Comparison of ENCODE assay signal across 8 cellular contexts in genomic region chr7:92178928-92179373, GRCh38. TPM values are rescaled to one million over a fixed set of nuclear protein-coding genes. Genes with fewer than 3 reads are reported as not detected.
A peak's percentile ranks its signal among the peaks of the same experiment; 100 is the strongest.
DNase-seq lines count a peak whose midpoint lies in the region; ATAC-seq and TF ChIP-seq lines count a peak whose summit lies in the region.

TSS of gene LRRD1 (minus strand) at chr7:92179142. CDS start at chr7:92165202, 13,940 bp downstream.

- no peaks in the 10 kb centered on the region for H3K27me3 ChIP-seq in naive thymus-derived CD4-positive, alpha-beta T cell (ENCODE audit: control insufficient read depth in 2 of 2, insufficient read depth in 2 of 2, low read length in 2 of 2)

- peak within 1 kb of the TSS; percentile 49 for H3K4me3 ChIP-seq in fibroblast of mammary gland (ENCODE audit: control insufficient read depth, low read depth, low read length)
- H3K4me3 ChIP-seq in naive thymus-derived CD4-positive, alpha-beta T cell (ENCODE audit: low read length), result peak within 1 kb of the TSS; percentile 73

- H3K36me3 Mint-ChIP-seq in naive thymus-derived CD4-positive, alpha-beta T cell, result peaks cover 0 to 1% (median 0%) of the 10 kb centered on the region in 5 donors
- no peaks in the 10 kb centered on the region for H3K36me3 Mint-ChIP-seq in stimulated activated effector memory CD8-positive, alpha-beta T cell treated with anti-CD3 and anti-CD28 coated beads, Interleukin-12 subunit alpha, Interleukin-12 subunit beta, amount 100 ng/mL, for 72 hours

- peaks cover 0 to 12% (median 3%) of the 10 kb centered on the region in 11 donors for H3K9me3 Mint-ChIP-seq in naive thymus-derived CD4-positive, alpha-beta T cell
- H3K9me3 Mint-ChIP-seq in stimulated activated effector memory CD8-positive, alpha-beta T cell treated with anti-CD3 and anti-CD28 coated beads, Interleukin-12 subunit alpha, Interleukin-12 subunit beta, amount 100 ng/mL, for 72 hours, result no peaks in the 10 kb centered on the region

- peaks cover 0 to 34% (median 4%) of the 10 kb centered on the region in 5 donors for H3K27me3 Mint-ChIP-seq in naive thymus-derived CD4-positive, alpha-beta T cell

- CTCF ChIA-PET in naive thymus-derived CD4-positive, alpha-beta T cell (lab: Charles Lee), result interaction anchor here (0.7 to 1.3 kb wide), 2 partner anchors 16 to 282 kb away, joined by 3 read pairs; no protein-coding TSS in a partner anchor

- intact Hi-C loops in naive thymus-derived CD4-positive, alpha-beta T cell (cut with micrococcal nuclease), result loop anchor here (1.0 to 5.0 kb wide), 8 partner anchors 45 to 299 kb away; partner anchors contain the start of genes CYP51A1 (in 2 of the 2), ANKIB1 (in 1 of the 2), GATAD1 (in 1 of the 2) and KRIT1 (in 1 of the 2)

- peaks cover 0 to 6% of the 10 kb centered on the region in 2 donors for H3K4me1 ChIP-seq in naive thymus-derived CD4-positive, alpha-beta T cell (ENCODE audit: control insufficient read depth in 2 of 2, insufficient read depth in 2 of 2, low read length in 2 of 2)

- H3K27ac ChIP-seq in C4-2B, result no peak within 1 kb of the TSS
- H3K27ac ChIP-seq in naive thymus-derived CD4-positive, alpha-beta T cell (ENCODE audit: low read depth, low read length), result peak within 1 kb of the TSS; percentile 37

- peak; percentile 100 for DNase-seq in OCI-M1 (lab: John Stamatoyannopoulos, UW)
- DNase-seq in activated T-helper 1 cell treated with anti-CD3 and anti-CD28 coated beads, Interleukin-2, amount 50 U/mL, for 16 hours (ENCODE audit: low read depth in 1 of 2, low spot score in 1 of 2), result peak; percentile 83 to 85
- DNase-seq in fibroblast of mammary gland (ENCODE audit: low read depth), result peak; percentile 80
- DNase-seq in naive thymus-derived CD4-positive, alpha-beta T cell, result peak; percentile 77 to 96 (median 89)
- peak; percentile 97 to 98 for DNase-seq in stimulated activated effector memory CD8-positive, alpha-beta T cell treated with anti-CD3 and anti-CD28 coated beads, Interleukin-12 subunit alpha, Interleukin-12 subunit beta, amount 100 ng/mL, for 72 hours (ENCODE audit: low spot score in 2 of 2)

- no peaks in the 10 kb centered on the region for H3K36me3 ChIP-seq in naive thymus-derived CD4-positive, alpha-beta T cell (ENCODE audit: control insufficient read depth in 2 of 3, insufficient read depth in 3 of 3, low read length in 3 of 3)

- POLR2A ChIA-PET in naive thymus-derived CD4-positive, alpha-beta T cell (lab: Charles Lee), result interaction anchor here (1.0 to 1.1 kb wide), 2 partner anchors 67 to 270 kb away, joined by 3 read pairs; partner anchors contain the start of genes ANKIB1 and KRIT1

- ATAC-seq in GM19372 (IDR thresholded peaks at IDR 0.05; ENCODE audit: low read depth, unreplicated experiment), result peak; percentile 100
- peak; percentile 96 for ATAC-seq in HG03520 (IDR thresholded peaks at IDR 0.05; ENCODE audit: unreplicated experiment)
- peak; percentile 100 for ATAC-seq in naive thymus-derived CD4-positive, alpha-beta T cell
- ATAC-seq in stimulated activated effector memory CD8-positive, alpha-beta T cell treated with anti-CD3 and anti-CD28 coated beads, Interleukin-12 subunit alpha, Interleukin-12 subunit beta, amount 100 ng/mL, for 72 hours, result peak; percentile 100

- TF ChIP-seq CTCF in C4-2B (conservative IDR thresholded peaks at IDR 0.05) (peak; percentile 100), fibroblast of mammary gland (conservative IDR thresholded peaks at IDR 0.05; ENCODE audit: control insufficient read depth, insufficient read depth, low read depth, low read length) (peak; percentile 70)

- H3K4me3 Mint-ChIP-seq in naive thymus-derived CD4-positive, alpha-beta T cell, result peak within 1 kb of the TSS; percentile 74 to 84 (median 80)
- H3K4me3 Mint-ChIP-seq in stimulated activated effector memory CD8-positive, alpha-beta T cell treated with anti-CD3 and anti-CD28 coated beads, Interleukin-12 subunit alpha, Interleukin-12 subunit beta, amount 100 ng/mL, for 72 hours, result peak within 1 kb of the TSS; percentile 71

- H3K4me1 Mint-ChIP-seq in naive thymus-derived CD4-positive, alpha-beta T cell, result peaks cover 0 to 17% (median 9%) of the 10 kb centered on the region in 7 donors
- H3K4me1 Mint-ChIP-seq in stimulated activated effector memory CD8-positive, alpha-beta T cell treated with anti-CD3 and anti-CD28 coated beads, Interleukin-12 subunit alpha, Interleukin-12 subunit beta, amount 100 ng/mL, for 72 hours, result peaks cover 11% of the 10 kb centered on the region

- no peaks in the 10 kb centered on the region for H3K9me3 ChIP-seq in naive thymus-derived CD4-positive, alpha-beta T cell (ENCODE audit: control insufficient read depth in 2 of 3, low read length in 3 of 3)

- H3K27ac Mint-ChIP-seq in naive thymus-derived CD4-positive, alpha-beta T cell, result peak within 1 kb of the TSS in 5 of 9 donors; percentile 25 to 63 (median 41)
- peak within 1 kb of the TSS; percentile 45 for H3K27ac Mint-ChIP-seq in stimulated activated effector memory CD8-positive, alpha-beta T cell treated with anti-CD3 and anti-CD28 coated beads, Interleukin-12 subunit alpha, Interleukin-12 subunit beta, amount 100 ng/mL, for 72 hours

RNA-seq across cellular contexts. Expression of gene LRRD1, which starts in this region (rescaled TPM):
- under 1 TPM in 2 of 5 experiments, not detected in 3; 0.17 to 0.22 TPM for total RNA-seq in naive thymus-derived CD4-positive, alpha-beta T cell
- not detected for polyA plus RNA-seq in naive thymus-derived CD4-positive, alpha-beta T cell

Comparison
In these comparisons a context has a peak if more than half of its experiments do, and no peak if none do; other contexts are left out.
1. Peak in DNase-seq, ATAC-seq, H3K4me3 ChIP-seq and H3K27ac ChIP-seq in naive thymus-derived CD4-positive, alpha-beta T cell; RNA of the gene not detected or under 1 TPM.